ENCODE assay signal across 14 cellular contexts in the genomic region with DNA sequence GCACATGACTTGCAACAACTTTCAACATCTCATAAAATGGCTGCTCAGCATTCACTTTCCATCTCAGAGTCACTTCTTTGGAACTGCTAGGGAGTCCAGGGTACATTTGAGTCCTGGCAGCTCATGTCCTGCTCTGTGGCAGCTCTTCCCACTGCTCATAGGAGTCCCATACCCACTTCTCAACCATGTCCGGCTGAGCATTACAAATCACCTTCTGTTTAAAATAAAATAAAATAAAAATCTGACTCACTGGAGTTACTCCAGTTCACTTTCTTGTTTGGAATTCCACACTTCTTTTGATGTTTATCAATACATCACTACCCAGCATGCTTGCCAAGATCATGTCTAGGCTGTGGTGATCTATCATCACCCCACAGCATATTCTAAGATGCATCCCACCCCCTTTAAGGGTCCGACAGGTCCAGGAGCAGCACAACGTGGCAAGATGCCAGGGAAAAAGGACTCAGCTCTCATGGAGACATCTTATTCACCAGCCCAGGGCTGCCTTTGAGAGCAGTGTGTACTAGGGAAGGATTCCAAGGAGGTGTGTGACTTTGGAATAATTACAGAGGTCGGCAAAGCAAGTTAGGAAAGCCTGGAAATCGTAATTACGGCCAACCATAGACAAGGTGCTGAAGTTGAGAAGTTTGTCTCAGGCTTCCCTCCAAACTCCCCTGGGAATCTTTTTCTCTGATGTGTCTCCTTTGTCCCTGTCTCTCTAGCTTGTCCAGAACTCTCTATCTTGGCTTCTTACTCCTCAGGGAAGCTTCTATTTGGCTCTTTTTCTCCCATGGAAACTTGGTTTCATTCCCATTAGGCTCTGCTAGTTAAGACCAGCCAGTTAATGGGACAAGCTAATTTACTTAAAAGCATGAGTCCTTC.
DNase-seq lines count a peak whose midpoint lies in the region; FAIRE-seq and TF ChIP-seq lines count a peak whose summit lies in the region.
"Had no signal": no experiment of that assay in that cellular context is flagged by ENCODE, and none has a peak within 500 bp of the region (broad histone marks: within the 10 kb centered on the region; RNA-seq: fewer than 3 reads in every experiment).

No MANE protein-coding gene starts in this region.

- intact Hi-C loops in MCF 10A (cut with micrococcal nuclease) = no loop called here
- intact Hi-C loops in activated T-helper 2 cell treated with anti-CD3 and anti-CD28 coated beads, Interferon-gamma antibody, Interleukin-2, Interleukin-4, amounts not matched to agents 10 μg/mL and 5 μg/mL and 100 μg/mL, durations not matched to agents 14 hours and 24 hours and 36 hours (cut with micrococcal nuclease) = no loop called here
- intact Hi-C loops in activated CD4-positive, alpha-beta T cell treated with anti-CD3 and anti-CD28 coated beads, Interleukin-2, amount 10 ng/mL, durations not matched to agents 24 days and 14 days (cut with micrococcal nuclease) = no loop called here

- H3K4me1 Mint-ChIP-seq in MCF 10A (ENCODE audit: insufficient read depth, unreplicated experiment) = peaks cover 25% of the 10 kb centered on the region
- no peaks in the 10 kb centered on the region for H3K4me1 Mint-ChIP-seq in activated T-helper 2 cell treated with anti-CD3 and anti-CD28 coated beads, Interferon-gamma antibody, Interleukin-2, Interleukin-4, amounts not matched to agents 10 μg/mL and 5 μg/mL and 100 μg/mL, durations not matched to agents 14 hours and 24 hours and 36 hours (ENCODE audit: low read depth)
- H3K4me1 Mint-ChIP-seq in activated CD4-positive, alpha-beta T cell treated with anti-CD3 and anti-CD28 coated beads, Interleukin-2, amount 10 ng/mL, durations not matched to agents 24 days and 14 days = no peaks in the 10 kb centered on the region

- BruUV-seq in MCF 10A (replicated peaks; lab: Mats Ljungman, UMichigan) = no TSS peak

- no peaks in the 10 kb centered on the region for H3K36me3 Mint-ChIP-seq in MCF 10A (ENCODE audit: insufficient read depth, unreplicated experiment)
- no peaks in the 10 kb centered on the region for H3K36me3 Mint-ChIP-seq in activated T-helper 2 cell treated with anti-CD3 and anti-CD28 coated beads, Interferon-gamma antibody, Interleukin-2, Interleukin-4, amounts not matched to agents 10 μg/mL and 5 μg/mL and 100 μg/mL, durations not matched to agents 14 hours and 24 hours and 36 hours (ENCODE audit: low read depth)
- H3K36me3 Mint-ChIP-seq in activated CD4-positive, alpha-beta T cell treated with anti-CD3 and anti-CD28 coated beads, Interleukin-2, amount 10 ng/mL, durations not matched to agents 24 days and 14 days (ENCODE audit: low read depth) = no peaks in the 10 kb centered on the region

- FAIRE-seq in HTR-8/SVneo (lab: Jason Lieb, UNC) (peak; percentile 33), urothelium cell line (lab: Jason Lieb, UNC) (peak; percentile 93)

- no peaks in the 10 kb centered on the region for H3K9me3 Mint-ChIP-seq in MCF 10A (ENCODE audit: unreplicated experiment)
- H3K9me3 Mint-ChIP-seq in activated T-helper 2 cell treated with anti-CD3 and anti-CD28 coated beads, Interferon-gamma antibody, Interleukin-2, Interleukin-4, amounts not matched to agents 10 μg/mL and 5 μg/mL and 100 μg/mL, durations not matched to agents 14 hours and 24 hours and 36 hours = no peaks in the 10 kb centered on the region
- no peaks in the 10 kb centered on the region for H3K9me3 Mint-ChIP-seq in activated CD4-positive, alpha-beta T cell treated with anti-CD3 and anti-CD28 coated beads, Interleukin-2, amount 10 ng/mL, durations not matched to agents 24 days and 14 days

- CTCF ChIA-PET in MCF 10A (lab: Yijun Ruan, JAX) = interaction anchor here (0.6 to 4.7 kb wide), 8 partner anchors 11 to 214 kb away, joined by 4 to 38 read pairs (median 5); no protein-coding TSS in a partner anchor

- DNase-seq in HTR-8/SVneo (ENCODE audit: insufficient read length, low spot score) (no peak), MCF 10A (ENCODE audit: unreplicated experiment) (peak; percentile 42), left kidney (ENCODE audit: low read depth, low spot score) (peak; percentile 10), urothelium cell line (ENCODE audit: low spot score) (peak; percentile 87), HUDEP-2 (lab: John Stamatoyannopoulos, UW; ENCODE audit: unreplicated experiment in 76 of 76) (no peak)
- DNase-seq in activated T-helper 2 cell treated with anti-CD3 and anti-CD28 coated beads, Interferon-gamma antibody, Interleukin-2, Interleukin-4, amounts not matched to agents 10 μg/mL and 5 μg/mL and 100 μg/mL, durations not matched to agents 14 hours and 24 hours and 36 hours (ENCODE audit: low spot score) = no peak
- DNase-seq in activated CD4-positive, alpha-beta T cell treated with anti-CD3 and anti-CD28 coated beads, Interleukin-2, amount 10 ng/mL, durations not matched to agents 24 days and 14 days = no peak
- DNase-seq: activated T-cell treated with anti-CD3 and anti-CD28 coated beads for 4 hours, Caco-2, erythroblast, NCI-H1694, NCI-H774, right lobe of liver, WERI-Rb-1 had no signal

- POLR2A ChIA-PET in MCF 10A (lab: Yijun Ruan, JAX) = interaction anchor here (1.0 to 1.8 kb wide), 2 partner anchors 32 to 35 kb away, joined by 3 read pairs; no protein-coding TSS in a partner anchor

- H3K27ac Mint-ChIP-seq in MCF 10A (ENCODE audit: low read depth, unreplicated experiment) = no peak overlapping the region
- no peak overlapping the region for H3K27ac Mint-ChIP-seq in activated T-helper 2 cell treated with anti-CD3 and anti-CD28 coated beads, Interferon-gamma antibody, Interleukin-2, Interleukin-4, amounts not matched to agents 10 μg/mL and 5 μg/mL and 100 μg/mL, durations not matched to agents 14 hours and 24 hours and 36 hours
- H3K27ac Mint-ChIP-seq in activated CD4-positive, alpha-beta T cell treated with anti-CD3 and anti-CD28 coated beads, Interleukin-2, amount 10 ng/mL, durations not matched to agents 24 days and 14 days = no peak overlapping the region

- no peaks in the 10 kb centered on the region for H3K27me3 Mint-ChIP-seq in MCF 10A (ENCODE audit: insufficient read depth, unreplicated experiment)
- H3K27me3 Mint-ChIP-seq in activated T-helper 2 cell treated with anti-CD3 and anti-CD28 coated beads, Interferon-gamma antibody, Interleukin-2, Interleukin-4, amounts not matched to agents 10 μg/mL and 5 μg/mL and 100 μg/mL, durations not matched to agents 14 hours and 24 hours and 36 hours (ENCODE audit: low read depth) = peaks cover 3% of the 10 kb centered on the region
- H3K27me3 Mint-ChIP-seq in activated CD4-positive, alpha-beta T cell treated with anti-CD3 and anti-CD28 coated beads, Interleukin-2, amount 10 ng/mL, durations not matched to agents 24 days and 14 days = peaks cover 4% of the 10 kb centered on the region

- no peak overlapping the region for H3K4me3 Mint-ChIP-seq in MCF 10A (ENCODE audit: unreplicated experiment)
- H3K4me3 Mint-ChIP-seq in activated T-helper 2 cell treated with anti-CD3 and anti-CD28 coated beads, Interferon-gamma antibody, Interleukin-2, Interleukin-4, amounts not matched to agents 10 μg/mL and 5 μg/mL and 100 μg/mL, durations not matched to agents 14 hours and 24 hours and 36 hours (ENCODE audit: low read depth) = no peak overlapping the region
- H3K4me3 Mint-ChIP-seq in activated CD4-positive, alpha-beta T cell treated with anti-CD3 and anti-CD28 coated beads, Interleukin-2, amount 10 ng/mL, durations not matched to agents 24 days and 14 days = no peak overlapping the region

- no peak for TF ChIP-seq CTCF in MCF 10A (IDR thresholded peaks at IDR 0.05; ENCODE audit: unreplicated experiment)

Comparison
In these comparisons a context has a peak if more than half of its experiments do, and no peak if none do; other contexts are left out.
1. DNase-seq: peak in MCF 10A (single experiment), left kidney (single experiment) and urothelium cell line (single experiment); none in HTR-8/SVneo (single experiment), activated T-helper 2 cell treated with anti-CD3 and anti-CD28 coated beads, Interferon-gamma antibody, Interleukin-2, Interleukin-4, amounts not matched to agents 10 μg/mL and 5 μg/mL and 100 μg/mL, durations not matched to agents 14 hours and 24 hours and 36 hours (single experiment), HUDEP-2 (0 of 76) and activated CD4-positive, alpha-beta T cell treated with anti-CD3 and anti-CD28 coated beads, Interleukin-2, amount 10 ng/mL, durations not matched to agents 24 days and 14 days (single experiment).